In genomic region chr17:78324391-78325075, GRCh38 we compare ENCODE assay signal across 8 cellular contexts. TPM values are rescaled to one million over a fixed set of nuclear protein-coding genes. Genes with fewer than 3 reads are reported as not detected.
A peak's percentile ranks its signal among the peaks of the same experiment; 100 is the strongest.
DNase-seq lines count a peak whose midpoint lies in the region; ATAC-seq and TF ChIP-seq lines count a peak whose summit lies in the region.

No MANE protein-coding gene starts in this region.

- H3K4me3 ChIP-seq in heart right ventricle (peak overlapping the region in 4 of 10 donors; percentile 10 to 30 (median 20)), prostate gland (no peak overlapping the region)

- H3K4me3 Mint-ChIP-seq in activated naive CD8-positive, alpha-beta T cell treated with anti-CD3 and anti-CD28 coated beads, Interleukin-2, amount 10 ng/mL, durations not matched to agents 7 days and 5 days: no peak overlapping the region

- H3K36me3 ChIP-seq in heart right ventricle: no peaks in the 10 kb centered on the region
- H3K36me3 ChIP-seq in prostate gland: no peaks in the 10 kb centered on the region

- H3K36me3 Mint-ChIP-seq in activated naive CD8-positive, alpha-beta T cell treated with anti-CD3 and anti-CD28 coated beads, Interleukin-2, amount 10 ng/mL, durations not matched to agents 7 days and 5 days: no peaks in the 10 kb centered on the region

- no peaks in the 10 kb centered on the region for H3K9me3 ChIP-seq in heart right ventricle
- H3K9me3 ChIP-seq in prostate gland: no peaks in the 10 kb centered on the region

- TF ChIP-seq CTCF in heart right ventricle (IDR thresholded peaks at IDR 0.05) (no peak), prostate gland (IDR thresholded peaks at IDR 0.05) (no peak)

- peaks cover 16% of the 10 kb centered on the region for H3K4me1 Mint-ChIP-seq in activated naive CD8-positive, alpha-beta T cell treated with anti-CD3 and anti-CD28 coated beads, Interleukin-2, amount 10 ng/mL, durations not matched to agents 7 days and 5 days

- POLR2A ChIA-PET in activated naive CD8-positive, alpha-beta T cell treated with anti-CD3 and anti-CD28 coated beads, Interleukin-2, amount 10 ng/mL, durations not matched to agents 7 days and 5 days (lab: Charles Lee): interaction anchor here (1.4 kb wide), 1 partner anchor 10 kb away, joined by 3 read pairs; no protein-coding TSS in a partner anchor

- peaks cover 23 to 58% (median 41%) of the 10 kb centered on the region in 9 donors for H3K4me1 ChIP-seq in heart right ventricle
- H3K4me1 ChIP-seq in prostate gland (replicated peaks): no peaks in the 10 kb centered on the region

- H3K27ac ChIP-seq in heart right ventricle (peak overlapping the region; percentile 49 to 96 (median 90)), prostate gland (peak overlapping the region; percentile 46 to 57)

- H3K27me3 ChIP-seq in heart right ventricle: no peaks in the 10 kb centered on the region
- no peaks in the 10 kb centered on the region for H3K27me3 ChIP-seq in prostate gland (replicated peaks; ENCODE audit: insufficient read depth)

- no peaks in the 10 kb centered on the region for H3K9me3 Mint-ChIP-seq in activated naive CD8-positive, alpha-beta T cell treated with anti-CD3 and anti-CD28 coated beads, Interleukin-2, amount 10 ng/mL, durations not matched to agents 7 days and 5 days

- H3K27me3 Mint-ChIP-seq in activated naive CD8-positive, alpha-beta T cell treated with anti-CD3 and anti-CD28 coated beads, Interleukin-2, amount 10 ng/mL, durations not matched to agents 7 days and 5 days: no peaks in the 10 kb centered on the region

- WGBS in heart right ventricle, 2 donors: 13 to 22% methylated on average over 18 of the region's 18 CpGs
- 16% methylated on average over 18 of the region's 18 CpGs for WGBS in prostate gland

- peak; percentile 57 for ATAC-seq in activated naive CD8-positive, alpha-beta T cell treated with anti-CD3 and anti-CD28 coated beads, Interleukin-2, amount 10 ng/mL, durations not matched to agents 7 days and 5 days (ENCODE audit: low read depth)
- ATAC-seq in heart right ventricle (peak; percentile 73 to 92 (median 90)), HG02885 (IDR thresholded peaks at IDR 0.05; ENCODE audit: poor library complexity, unreplicated experiment) (no peak), HG02623 (IDR thresholded peaks at IDR 0.05; ENCODE audit: unreplicated experiment) (no peak)

- no peak for TF ChIP-seq POLR2A in prostate gland (IDR thresholded peaks at IDR 0.05)

- intact Hi-C loops in heart right ventricle (cut with DNase I): loop anchor here in 2 of 10 donors (2.0 to 5.0 kb wide), 3 partner anchors 18 to 38 kb away; partner anchors contain the start of gene SOCS3 (in 1 of the 2)
- intact Hi-C loops in prostate gland (cut with DNase I): no loop called here

- H3K27ac Mint-ChIP-seq in activated naive CD8-positive, alpha-beta T cell treated with anti-CD3 and anti-CD28 coated beads, Interleukin-2, amount 10 ng/mL, durations not matched to agents 7 days and 5 days: no peak overlapping the region

- DNase-seq in ELF-1 (ENCODE audit: low read depth, low spot score) (peak; percentile 67), NCI-H1092 treated with DMSO at 0.1 percent for 48 hours (lab: John Stamatoyannopoulos, UW) (peak; percentile 60), heart right ventricle (peak; percentile 89 to 96), prostate gland (ENCODE audit: low spot score) (no peak), 8988T (no peak)
- DNase-seq in activated naive CD8-positive, alpha-beta T cell treated with anti-CD3 and anti-CD28 coated beads, Interleukin-2, amount 10 ng/mL, durations not matched to agents 7 days and 5 days: no peak

RNA-seq across cellular contexts. Expression of gene SOCS3, which starts 35.3 kb away (rescaled TPM):
- 1 to 10 TPM; 6.6 to 6.7 TPM for total RNA-seq in activated naive CD8-positive, alpha-beta T cell treated with anti-CD3 and anti-CD28 coated beads, Interleukin-2, amount 10 ng/mL, durations not matched to agents 7 days and 5 days
- 100 to 1,000 TPM in 2 of 10 donors, 10 to 100 TPM in 6, 1 to 10 TPM in 2; 7.7 to 189 (median 17.0) TPM for total RNA-seq in heart right ventricle
- 10 to 100 TPM; 13.5 to 30.2 TPM for polyA plus RNA-seq in heart right ventricle
- 10 to 100 TPM; 10.6 to 59.6 TPM for total RNA-seq in prostate gland

RNA-seq across cellular contexts. Expression of gene PGS1, which starts 53.9 kb away (rescaled TPM):
- 10 to 100 TPM; 70.2 to 73.2 TPM for total RNA-seq in activated naive CD8-positive, alpha-beta T cell treated with anti-CD3 and anti-CD28 coated beads, Interleukin-2, amount 10 ng/mL, durations not matched to agents 7 days and 5 days
- 10 to 100 TPM; 14.7 to 28.4 (median 17.1) TPM for total RNA-seq in heart right ventricle
- 10 to 100 TPM; 18.5 to 18.7 TPM for polyA plus RNA-seq in heart right ventricle
- total RNA-seq in prostate gland: 10 to 100 TPM; 29.2 to 57.4 TPM

Comparison
In these comparisons a context has a peak if more than half of its experiments do, and no peak if none do; other contexts are left out.
1. DNase-seq: peak in ELF-1 (single experiment), NCI-H1092 treated with DMSO at 0.1 percent for 48 hours (single experiment) and heart right ventricle (2 of 2); none in activated naive CD8-positive, alpha-beta T cell treated with anti-CD3 and anti-CD28 coated beads, Interleukin-2, amount 10 ng/mL, durations not matched to agents 7 days and 5 days (single experiment), prostate gland (single experiment) and 8988T (single experiment).
2. ATAC-seq: peak in activated naive CD8-positive, alpha-beta T cell treated with anti-CD3 and anti-CD28 coated beads, Interleukin-2, amount 10 ng/mL, durations not matched to agents 7 days and 5 days (single experiment) and heart right ventricle (8 of 8); none in HG02885 (single experiment) and HG02623 (single experiment).